8 cellular contexts compared by ENCODE assay signal in genomic region chr10:109883859-109884771, GRCh38. TPM values are rescaled to one million over a fixed set of nuclear protein-coding genes. Genes with fewer than 3 reads are reported as not detected.
DNase-seq lines count a peak whose midpoint lies in the region; ATAC-seq, FAIRE-seq and TF ChIP-seq lines count a peak whose summit lies in the region.

No MANE protein-coding gene starts in this region.

- peak overlapping the region; percentile 58 for H3K9ac ChIP-seq in astrocyte (ENCODE audit: low read length)

- peaks cover 25% of the 10 kb centered on the region for H3K4me1 ChIP-seq in astrocyte (ENCODE audit: insufficient read depth, low read length)

- H2AFZ ChIP-seq in astrocyte (ENCODE audit: low read depth, low read length) = peak overlapping the region; percentile 62

- H3K36me3 ChIP-seq in astrocyte (ENCODE audit: insufficient read depth, low read length) = peaks cover 23% of the 10 kb centered on the region

- H3K79me2 ChIP-seq in astrocyte (ENCODE audit: insufficient read depth, low read length) = no peaks in the 10 kb centered on the region

- TF ChIP-seq CTCF in GM12864 (IDR thresholded peaks at IDR 0.05; ENCODE audit: low read depth, low read length, missing control alignments) (peak; percentile 97), astrocyte (IDR thresholded peaks at IDR 0.05; ENCODE audit: insufficient read depth, low read depth, low read length) (peak; percentile 99)

- H4K20me1 ChIP-seq in astrocyte (ENCODE audit: insufficient read depth, low read length) = no peaks in the 10 kb centered on the region

- H3K4me2 ChIP-seq in astrocyte (ENCODE audit: low read length) = peak overlapping the region; percentile 79

- H3K27me3 ChIP-seq in astrocyte (ENCODE audit: insufficient read depth, low read length) = no peaks in the 10 kb centered on the region

- H3K27ac ChIP-seq in astrocyte (ENCODE audit: low read depth, low read length) = peak overlapping the region; percentile 72

- peak; percentile 85 for FAIRE-seq in astrocyte (lab: Jason Lieb, UNC)

- H3K4me1 Mint-ChIP-seq in T-helper 17 cell (peaks cover 25% of the 10 kb centered on the region), astrocyte (ENCODE audit: low read depth, unreplicated experiment) (peaks cover 44% of the 10 kb centered on the region)

- peaks cover 8% of the 10 kb centered on the region for H3K36me3 Mint-ChIP-seq in T-helper 17 cell (ENCODE audit: low read depth)
- H3K36me3 Mint-ChIP-seq in astrocyte (ENCODE audit: low read depth, unreplicated experiment) = peaks cover 26% of the 10 kb centered on the region

- DNase-seq in GM12864 (ENCODE audit: low read depth) (peak; percentile 41), NCI-H1105 (lab: John Stamatoyannopoulos, UW) (peak; percentile 35), T-helper 17 cell (peak; percentile 29 to 49 (median 35)), astrocyte (ENCODE audit: low read depth) (peak; percentile 77), hepatic stellate cell (ENCODE audit: low spot score) (peak; percentile 88), retina (peak; percentile 91)

- ATAC-seq in HG02571 (IDR thresholded peaks at IDR 0.05; ENCODE audit: unreplicated experiment) (peak; percentile 65), T-helper 17 cell (peak; percentile 77), HG02870 (IDR thresholded peaks at IDR 0.05; ENCODE audit: unreplicated experiment) (no peak)

- H3K4me3 ChIP-seq in GM12864 (ENCODE audit: low read depth, low read length) (no peak overlapping the region), astrocyte (ENCODE audit: insufficient read depth, low read depth, low read length) (no peak overlapping the region)

- H3K4me3 Mint-ChIP-seq in T-helper 17 cell (no peak overlapping the region), astrocyte (ENCODE audit: unreplicated experiment) (peak overlapping the region; percentile 24)

- H3K9me3 Mint-ChIP-seq in astrocyte (ENCODE audit: unreplicated experiment) = no peaks in the 10 kb centered on the region

- H3K27me3 Mint-ChIP-seq in T-helper 17 cell (no peaks in the 10 kb centered on the region), astrocyte (ENCODE audit: low read depth, unreplicated experiment) (no peaks in the 10 kb centered on the region)

- H3K27ac Mint-ChIP-seq in T-helper 17 cell (peak overlapping the region; percentile 60), astrocyte (ENCODE audit: unreplicated experiment) (peak overlapping the region; percentile 43)

- H3K9me3 ChIP-seq in T-helper 17 cell (ENCODE audit: control insufficient read depth, low read length, poor library complexity, severe bottlenecking) = no peaks in the 10 kb centered on the region
- no peaks in the 10 kb centered on the region for H3K9me3 ChIP-seq in astrocyte (ENCODE audit: insufficient read depth, low read depth, low read length)

RNA-seq across cellular contexts. Expression of gene XPNPEP1, which starts 39.2 kb away (rescaled TPM):
- total RNA-seq in T-helper 17 cell (10 to 100 TPM; 76.4 to 81.6 TPM), astrocyte (100 and 104 TPM in 2 replicates)

Comparison
In these comparisons a context has a peak if more than half of its experiments do, and no peak if none do; other contexts are left out.
1. DNase-seq: peak in every context shown above with its lines; median percentile 91 in retina; 88 in hepatic stellate cell; 77 in astrocyte; 41 in GM12864; 35 in NCI-H1105; 35 in T-helper 17 cell.